ENCODE assay signal across 1 cellular context in the genomic region with DNA sequence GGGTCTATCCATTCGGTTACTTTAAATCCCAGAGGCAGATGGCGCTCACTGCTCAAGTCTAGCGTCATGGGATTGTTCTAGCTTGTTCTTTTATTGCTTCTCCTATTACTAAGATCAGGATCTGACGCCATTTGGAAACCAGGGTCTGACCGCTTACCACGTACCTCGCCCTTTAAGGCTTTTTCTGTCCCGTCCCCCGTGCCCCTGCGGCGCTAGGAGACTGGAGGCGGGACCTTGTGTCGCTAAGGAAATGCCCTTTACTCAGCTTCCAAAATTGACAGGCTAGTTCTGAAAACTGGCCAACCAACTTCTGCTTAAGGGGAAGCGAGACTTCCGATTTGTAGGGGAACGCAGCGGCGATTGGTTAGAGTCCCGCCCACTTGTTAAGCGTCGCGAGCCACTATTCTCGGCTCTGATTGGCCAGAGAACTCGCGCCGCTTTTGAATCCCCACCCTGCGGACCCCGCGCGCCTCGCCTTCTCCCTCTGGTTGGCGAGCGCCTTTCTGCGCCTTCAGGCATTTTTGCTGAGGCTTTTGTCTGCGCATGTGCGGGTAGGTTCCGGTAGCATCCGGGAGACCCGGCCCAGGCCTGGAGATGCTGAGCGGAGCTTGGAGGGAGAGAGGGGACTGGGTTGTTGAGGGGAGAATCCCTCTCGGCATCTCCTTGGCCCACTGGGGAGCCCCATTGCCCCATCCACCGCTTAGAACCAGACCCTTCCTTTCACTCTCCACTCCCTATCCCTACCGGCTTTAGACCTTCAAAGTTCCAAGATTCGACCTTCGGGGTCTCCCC.
TF ChIP-seq lines count a peak whose summit lies in the region.

No MANE protein-coding gene starts in this region.

TF ChIP-seq in K562, 482 proteins besides CTCF, POLR2A, EP300 and RAD21 (continued from another document and continues in another):
- TF ChIP-seq NR1H2 (CRISPR knock-in tag; IDR thresholded peaks at IDR 0.05) (no peak), ZNF217 (CRISPR knock-in tag; IDR thresholded peaks at IDR 0.05) (no peak), KDM2B (CRISPR knock-in tag; IDR thresholded peaks at IDR 0.05) (no peak), CXXC5 (CRISPR knock-in tag; IDR thresholded peaks at IDR 0.05) (peak; percentile 98), ZNF140 (CRISPR knock-in tag; IDR thresholded peaks at IDR 0.05) (no peak), RAD51 (IDR thresholded peaks at IDR 0.05; ENCODE audit: borderline replicate concordance, low read depth) (0 out of 2 replicates have a peak, but pooled peaks have one; percentile 15), PHF8 (IDR thresholded peaks at IDR 0.05; ENCODE audit: borderline replicate concordance, low read length) (peak; percentile 51; the same call in 1 of the 2 replicates), XRCC3 (IDR thresholded peaks at IDR 0.05) (no peak), MEF2D (tag; conservative IDR thresholded peaks at IDR 0.05; ENCODE audit: low read depth) (no peak), GABPB1 (CRISPR knock-in tag; IDR thresholded peaks at IDR 0.05) (peak; percentile 84), ZNF354B (CRISPR knock-in tag; IDR thresholded peaks at IDR 0.05) (no peak), PHF20 (IDR thresholded peaks at IDR 0.05; ENCODE audit: partially characterized antibody) (no peak), ZNF707 (CRISPR knock-in tag; conservative IDR thresholded peaks at IDR 0.05) (no peak), CHD4 (IDR thresholded peaks at IDR 0.05; ENCODE audit: insufficient read depth, insufficient replicate concordance, low read depth, low read length, poor library complexity, severe bottlenecking) (no peak), POLR2AphosphoS2 (IDR thresholded peaks at IDR 0.05; ENCODE audit: low read length) (peak; percentile 85; the same call in 1 of the 2 replicates), MED1 (CRISPR knock-in tag; IDR thresholded peaks at IDR 0.05; ENCODE audit: borderline replicate concordance) (no peak), SIN3B (IDR thresholded peaks at IDR 0.05; ENCODE audit: low read depth) (peak; percentile 81; the same call in 1 of the 2 replicates), ZNF589 (CRISPR knock-in tag; IDR thresholded peaks at IDR 0.05; ENCODE audit: low read depth) (no peak), CAMTA2 (CRISPR knock-in tag; conservative IDR thresholded peaks at IDR 0.05) (no peak), RBM25 (IDR thresholded peaks at IDR 0.05; ENCODE audit: low read depth, low read length, severe bottlenecking) (peak; percentile 70), SRF (CRISPR knock-in tag; IDR thresholded peaks at IDR 0.05) (peak in 1 of 2 experiments; percentile 79; a peak in 1 of 4 replicates)
- TF ChIP-seq, protein P1, sequence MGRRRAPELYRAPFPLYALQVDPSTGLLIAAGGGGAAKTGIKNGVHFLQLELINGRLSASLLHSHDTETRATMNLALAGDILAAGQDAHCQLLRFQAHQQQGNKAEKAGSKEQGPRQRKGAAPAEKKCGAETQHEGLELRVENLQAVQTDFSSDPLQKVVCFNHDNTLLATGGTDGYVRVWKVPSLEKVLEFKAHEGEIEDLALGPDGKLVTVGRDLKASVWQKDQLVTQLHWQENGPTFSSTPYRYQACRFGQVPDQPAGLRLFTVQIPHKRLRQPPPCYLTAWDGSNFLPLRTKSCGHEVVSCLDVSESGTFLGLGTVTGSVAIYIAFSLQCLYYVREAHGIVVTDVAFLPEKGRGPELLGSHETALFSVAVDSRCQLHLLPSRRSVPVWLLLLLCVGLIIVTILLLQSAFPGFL (CRISPR knock-in tag; IDR thresholded peaks at IDR 0.05): 0 out of 2 replicates have a peak, but pooled peaks have one; percentile 65
- TF ChIP-seq, protein P2, sequence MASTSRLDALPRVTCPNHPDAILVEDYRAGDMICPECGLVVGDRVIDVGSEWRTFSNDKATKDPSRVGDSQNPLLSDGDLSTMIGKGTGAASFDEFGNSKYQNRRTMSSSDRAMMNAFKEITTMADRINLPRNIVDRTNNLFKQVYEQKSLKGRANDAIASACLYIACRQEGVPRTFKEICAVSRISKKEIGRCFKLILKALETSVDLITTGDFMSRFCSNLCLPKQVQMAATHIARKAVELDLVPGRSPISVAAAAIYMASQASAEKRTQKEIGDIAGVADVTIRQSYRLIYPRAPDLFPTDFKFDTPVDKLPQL (IDR thresholded peaks at IDR 0.05; ENCODE audit: extremely low read depth, insufficient read length): no peak
- TF ChIP-seq, protein P3, sequence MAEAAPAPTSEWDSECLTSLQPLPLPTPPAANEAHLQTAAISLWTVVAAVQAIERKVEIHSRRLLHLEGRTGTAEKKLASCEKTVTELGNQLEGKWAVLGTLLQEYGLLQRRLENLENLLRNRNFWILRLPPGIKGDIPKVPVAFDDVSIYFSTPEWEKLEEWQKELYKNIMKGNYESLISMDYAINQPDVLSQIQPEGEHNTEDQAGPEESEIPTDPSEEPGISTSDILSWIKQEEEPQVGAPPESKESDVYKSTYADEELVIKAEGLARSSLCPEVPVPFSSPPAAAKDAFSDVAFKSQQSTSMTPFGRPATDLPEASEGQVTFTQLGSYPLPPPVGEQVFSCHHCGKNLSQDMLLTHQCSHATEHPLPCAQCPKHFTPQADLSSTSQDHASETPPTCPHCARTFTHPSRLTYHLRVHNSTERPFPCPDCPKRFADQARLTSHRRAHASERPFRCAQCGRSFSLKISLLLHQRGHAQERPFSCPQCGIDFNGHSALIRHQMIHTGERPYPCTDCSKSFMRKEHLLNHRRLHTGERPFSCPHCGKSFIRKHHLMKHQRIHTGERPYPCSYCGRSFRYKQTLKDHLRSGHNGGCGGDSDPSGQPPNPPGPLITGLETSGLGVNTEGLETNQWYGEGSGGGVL (CRISPR knock-in tag; IDR thresholded peaks at IDR 0.05): no peak
- TF ChIP-seq, protein P4, sequence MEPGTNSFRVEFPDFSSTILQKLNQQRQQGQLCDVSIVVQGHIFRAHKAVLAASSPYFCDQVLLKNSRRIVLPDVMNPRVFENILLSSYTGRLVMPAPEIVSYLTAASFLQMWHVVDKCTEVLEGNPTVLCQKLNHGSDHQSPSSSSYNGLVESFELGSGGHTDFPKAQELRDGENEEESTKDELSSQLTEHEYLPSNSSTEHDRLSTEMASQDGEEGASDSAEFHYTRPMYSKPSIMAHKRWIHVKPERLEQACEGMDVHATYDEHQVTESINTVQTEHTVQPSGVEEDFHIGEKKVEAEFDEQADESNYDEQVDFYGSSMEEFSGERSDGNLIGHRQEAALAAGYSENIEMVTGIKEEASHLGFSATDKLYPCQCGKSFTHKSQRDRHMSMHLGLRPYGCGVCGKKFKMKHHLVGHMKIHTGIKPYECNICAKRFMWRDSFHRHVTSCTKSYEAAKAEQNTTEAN (CRISPR knock-in tag; IDR thresholded peaks at IDR 0.05): no peak
- TF ChIP-seq, protein P5, sequence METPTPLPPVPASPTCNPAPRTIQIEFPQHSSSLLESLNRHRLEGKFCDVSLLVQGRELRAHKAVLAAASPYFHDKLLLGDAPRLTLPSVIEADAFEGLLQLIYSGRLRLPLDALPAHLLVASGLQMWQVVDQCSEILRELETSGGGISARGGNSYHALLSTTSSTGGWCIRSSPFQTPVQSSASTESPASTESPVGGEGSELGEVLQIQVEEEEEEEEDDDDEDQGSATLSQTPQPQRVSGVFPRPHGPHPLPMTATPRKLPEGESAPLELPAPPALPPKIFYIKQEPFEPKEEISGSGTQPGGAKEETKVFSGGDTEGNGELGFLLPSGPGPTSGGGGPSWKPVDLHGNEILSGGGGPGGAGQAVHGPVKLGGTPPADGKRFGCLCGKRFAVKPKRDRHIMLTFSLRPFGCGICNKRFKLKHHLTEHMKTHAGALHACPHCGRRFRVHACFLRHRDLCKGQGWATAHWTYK (CRISPR knock-in tag; IDR thresholded peaks at IDR 0.05): no peak
- TF ChIP-seq, protein P6, sequence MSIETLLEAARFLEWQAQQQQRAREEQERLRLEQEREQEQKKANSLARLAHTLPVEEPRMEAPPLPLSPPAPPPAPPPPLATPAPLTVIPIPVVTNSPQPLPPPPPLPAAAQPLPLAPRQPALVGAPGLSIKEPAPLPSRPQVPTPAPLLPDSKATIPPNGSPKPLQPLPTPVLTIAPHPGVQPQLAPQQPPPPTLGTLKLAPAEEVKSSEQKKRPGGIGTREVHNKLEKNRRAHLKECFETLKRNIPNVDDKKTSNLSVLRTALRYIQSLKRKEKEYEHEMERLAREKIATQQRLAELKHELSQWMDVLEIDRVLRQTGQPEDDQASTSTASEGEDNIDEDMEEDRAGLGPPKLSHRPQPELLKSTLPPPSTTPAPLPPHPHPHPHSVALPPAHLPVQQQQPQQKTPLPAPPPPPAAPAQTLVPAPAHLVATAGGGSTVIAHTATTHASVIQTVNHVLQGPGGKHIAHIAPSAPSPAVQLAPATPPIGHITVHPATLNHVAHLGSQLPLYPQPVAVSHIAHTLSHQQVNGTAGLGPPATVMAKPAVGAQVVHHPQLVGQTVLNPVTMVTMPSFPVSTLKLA (conservative IDR thresholded peaks at IDR 0.05): peak; percentile 50 to 76; a peak in 3 of 4 replicates
- TF ChIP-seq, protein P7, sequence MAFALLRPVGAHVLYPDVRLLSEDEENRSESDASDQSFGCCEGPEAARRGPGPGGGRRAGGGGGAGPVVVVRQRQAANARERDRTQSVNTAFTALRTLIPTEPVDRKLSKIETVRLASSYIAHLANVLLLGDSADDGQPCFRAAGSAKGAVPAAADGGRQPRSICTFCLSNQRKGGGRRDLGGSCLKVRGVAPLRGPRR (CRISPR knock-in tag; IDR thresholded peaks at IDR 0.05): no peak
- TF ChIP-seq, protein P8, sequence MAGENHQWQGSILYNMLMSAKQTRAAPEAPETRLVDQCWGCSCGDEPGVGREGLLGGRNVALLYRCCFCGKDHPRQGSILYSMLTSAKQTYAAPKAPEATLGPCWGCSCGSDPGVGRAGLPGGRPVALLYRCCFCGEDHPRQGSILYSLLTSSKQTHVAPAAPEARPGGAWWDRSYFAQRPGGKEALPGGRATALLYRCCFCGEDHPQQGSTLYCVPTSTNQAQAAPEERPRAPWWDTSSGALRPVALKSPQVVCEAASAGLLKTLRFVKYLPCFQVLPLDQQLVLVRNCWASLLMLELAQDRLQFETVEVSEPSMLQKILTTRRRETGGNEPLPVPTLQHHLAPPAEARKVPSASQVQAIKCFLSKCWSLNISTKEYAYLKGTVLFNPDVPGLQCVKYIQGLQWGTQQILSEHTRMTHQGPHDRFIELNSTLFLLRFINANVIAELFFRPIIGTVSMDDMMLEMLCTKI (IDR thresholded peaks at IDR 0.05; ENCODE audit: partially characterized antibody): no peak
- TF ChIP-seq, protein P9, sequence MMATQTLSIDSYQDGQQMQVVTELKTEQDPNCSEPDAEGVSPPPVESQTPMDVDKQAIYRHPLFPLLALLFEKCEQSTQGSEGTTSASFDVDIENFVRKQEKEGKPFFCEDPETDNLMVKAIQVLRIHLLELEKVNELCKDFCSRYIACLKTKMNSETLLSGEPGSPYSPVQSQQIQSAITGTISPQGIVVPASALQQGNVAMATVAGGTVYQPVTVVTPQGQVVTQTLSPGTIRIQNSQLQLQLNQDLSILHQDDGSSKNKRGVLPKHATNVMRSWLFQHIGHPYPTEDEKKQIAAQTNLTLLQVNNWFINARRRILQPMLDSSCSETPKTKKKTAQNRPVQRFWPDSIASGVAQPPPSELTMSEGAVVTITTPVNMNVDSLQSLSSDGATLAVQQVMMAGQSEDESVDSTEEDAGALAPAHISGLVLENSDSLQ (IDR thresholded peaks at IDR 0.05): peak; percentile 99
- TF ChIP-seq, protein P10, sequence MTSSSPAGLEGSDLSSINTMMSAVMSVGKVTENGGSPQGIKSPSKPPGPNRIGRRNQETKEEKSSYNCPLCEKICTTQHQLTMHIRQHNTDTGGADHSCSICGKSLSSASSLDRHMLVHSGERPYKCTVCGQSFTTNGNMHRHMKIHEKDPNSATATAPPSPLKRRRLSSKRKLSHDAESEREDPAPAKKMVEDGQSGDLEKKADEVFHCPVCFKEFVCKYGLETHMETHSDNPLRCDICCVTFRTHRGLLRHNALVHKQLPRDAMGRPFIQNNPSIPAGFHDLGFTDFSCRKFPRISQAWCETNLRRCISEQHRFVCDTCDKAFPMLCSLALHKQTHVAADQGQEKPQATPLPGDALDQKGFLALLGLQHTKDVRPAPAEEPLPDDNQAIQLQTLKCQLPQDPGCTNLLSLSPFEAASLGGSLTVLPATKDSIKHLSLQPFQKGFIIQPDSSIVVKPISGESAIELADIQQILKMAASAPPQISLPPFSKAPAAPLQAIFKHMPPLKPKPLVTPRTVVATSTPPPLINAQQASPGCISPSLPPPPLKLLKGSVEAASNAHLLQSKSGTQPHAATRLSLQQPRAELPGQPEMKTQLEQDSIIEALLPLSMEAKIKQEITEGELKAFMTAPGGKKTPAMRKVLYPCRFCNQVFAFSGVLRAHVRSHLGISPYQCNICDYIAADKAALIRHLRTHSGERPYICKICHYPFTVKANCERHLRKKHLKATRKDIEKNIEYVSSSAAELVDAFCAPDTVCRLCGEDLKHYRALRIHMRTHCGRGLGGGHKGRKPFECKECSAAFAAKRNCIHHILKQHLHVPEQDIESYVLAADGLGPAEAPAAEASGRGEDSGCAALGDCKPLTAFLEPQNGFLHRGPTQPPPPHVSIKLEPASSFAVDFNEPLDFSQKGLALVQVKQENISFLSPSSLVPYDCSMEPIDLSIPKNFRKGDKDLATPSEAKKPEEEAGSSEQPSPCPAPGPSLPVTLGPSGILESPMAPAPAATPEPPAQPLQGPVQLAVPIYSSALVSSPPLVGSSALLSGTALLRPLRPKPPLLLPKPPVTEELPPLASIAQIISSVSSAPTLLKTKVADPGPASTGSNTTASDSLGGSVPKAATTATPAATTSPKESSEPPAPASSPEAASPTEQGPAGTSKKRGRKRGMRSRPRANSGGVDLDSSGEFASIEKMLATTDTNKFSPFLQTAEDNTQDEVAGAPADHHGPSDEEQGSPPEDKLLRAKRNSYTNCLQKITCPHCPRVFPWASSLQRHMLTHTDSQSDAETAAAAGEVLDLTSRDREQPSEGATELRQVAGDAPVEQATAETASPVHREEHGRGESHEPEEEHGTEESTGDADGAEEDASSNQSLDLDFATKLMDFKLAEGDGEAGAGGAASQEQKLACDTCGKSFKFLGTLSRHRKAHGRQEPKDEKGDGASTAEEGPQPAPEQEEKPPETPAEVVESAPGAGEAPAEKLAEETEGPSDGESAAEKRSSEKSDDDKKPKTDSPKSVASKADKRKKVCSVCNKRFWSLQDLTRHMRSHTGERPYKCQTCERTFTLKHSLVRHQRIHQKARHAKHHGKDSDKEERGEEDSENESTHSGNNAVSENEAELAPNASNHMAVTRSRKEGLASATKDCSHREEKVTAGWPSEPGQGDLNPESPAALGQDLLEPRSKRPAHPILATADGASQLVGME (CRISPR knock-in tag; IDR thresholded peaks at IDR 0.05): no peak
